ENCODE assay signal across 1 cellular context in genomic region chr5:96934695-96935555, GRCh38.
A peak's percentile ranks its signal among the peaks of the same experiment; 100 is the strongest.
TF ChIP-seq lines count a peak whose summit lies in the region.

No MANE protein-coding gene starts in this region.

TF ChIP-seq in HepG2, 621 proteins besides CTCF, POLR2A, EP300 and RAD21 (continued from another document and continues in another):
- TF ChIP-seq, protein P1, sequence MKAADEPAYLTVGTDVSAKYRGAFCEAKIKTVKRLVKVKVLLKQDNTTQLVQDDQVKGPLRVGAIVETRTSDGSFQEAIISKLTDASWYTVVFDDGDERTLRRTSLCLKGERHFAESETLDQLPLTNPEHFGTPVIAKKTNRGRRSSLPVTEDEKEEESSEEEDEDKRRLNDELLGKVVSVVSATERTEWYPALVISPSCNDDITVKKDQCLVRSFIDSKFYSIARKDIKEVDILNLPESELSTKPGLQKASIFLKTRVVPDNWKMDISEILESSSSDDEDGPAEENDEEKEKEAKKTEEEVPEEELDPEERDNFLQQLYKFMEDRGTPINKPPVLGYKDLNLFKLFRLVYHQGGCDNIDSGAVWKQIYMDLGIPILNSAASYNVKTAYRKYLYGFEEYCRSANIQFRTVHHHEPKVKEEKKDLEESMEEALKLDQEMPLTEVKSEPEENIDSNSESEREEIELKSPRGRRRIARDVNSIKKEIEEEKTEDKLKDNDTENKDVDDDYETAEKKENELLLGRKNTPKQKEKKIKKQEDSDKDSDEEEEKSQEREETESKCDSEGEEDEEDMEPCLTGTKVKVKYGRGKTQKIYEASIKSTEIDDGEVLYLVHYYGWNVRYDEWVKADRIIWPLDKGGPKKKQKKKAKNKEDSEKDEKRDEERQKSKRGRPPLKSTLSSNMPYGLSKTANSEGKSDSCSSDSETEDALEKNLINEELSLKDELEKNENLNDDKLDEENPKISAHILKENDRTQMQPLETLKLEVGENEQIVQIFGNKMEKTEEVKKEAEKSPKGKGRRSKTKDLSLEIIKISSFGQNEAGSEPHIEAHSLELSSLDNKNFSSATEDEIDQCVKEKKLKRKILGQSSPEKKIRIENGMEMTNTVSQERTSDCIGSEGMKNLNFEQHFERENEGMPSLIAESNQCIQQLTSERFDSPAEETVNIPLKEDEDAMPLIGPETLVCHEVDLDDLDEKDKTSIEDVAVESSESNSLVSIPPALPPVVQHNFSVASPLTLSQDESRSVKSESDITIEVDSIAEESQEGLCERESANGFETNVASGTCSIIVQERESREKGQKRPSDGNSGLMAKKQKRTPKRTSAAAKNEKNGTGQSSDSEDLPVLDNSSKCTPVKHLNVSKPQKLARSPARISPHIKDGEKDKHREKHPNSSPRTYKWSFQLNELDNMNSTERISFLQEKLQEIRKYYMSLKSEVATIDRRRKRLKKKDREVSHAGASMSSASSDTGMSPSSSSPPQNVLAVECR (CRISPR knock-in tag; IDR thresholded peaks at IDR 0.05; ENCODE audit: borderline replicate concordance): peak; percentile 79
- TF ChIP-seq EED (CRISPR knock-in tag; IDR thresholded peaks at IDR 0.05) (no peak), ZFP41 (CRISPR knock-in tag; IDR thresholded peaks at IDR 0.05; ENCODE audit: borderline replicate concordance) (peak; percentile 79; the same call in 1 of the 2 replicates), KDM6A (CRISPR knock-in tag; IDR thresholded peaks at IDR 0.05; ENCODE audit: low read depth) (0 out of 2 replicates have a peak, but pooled peaks have one; percentile 1), ARNTL (CRISPR knock-in tag; IDR thresholded peaks at IDR 0.05) (no peak), ZNF639 (CRISPR knock-in tag; conservative IDR thresholded peaks at IDR 0.05) (peak; percentile 69; the same call in 1 of the 2 replicates), ZMYM2 (CRISPR knock-in tag; IDR thresholded peaks at IDR 0.05) (peak; percentile 69), HIVEP1 (CRISPR knock-in tag; IDR thresholded peaks at IDR 0.05) (peak; percentile 49), SNAPC2 (CRISPR knock-in tag; IDR thresholded peaks at IDR 0.05) (0 out of 2 replicates have a peak, but pooled peaks have one; percentile 54), CAMTA2 (CRISPR knock-in tag; IDR thresholded peaks at IDR 0.05; ENCODE audit: borderline replicate concordance) (no peak), ARNT2 (CRISPR knock-in tag; IDR thresholded peaks at IDR 0.05; ENCODE audit: low read depth) (peak; percentile 20; the same call in 1 of the 2 replicates), ZNF17 (CRISPR knock-in tag; IDR thresholded peaks at IDR 0.05) (no peak), ZNF503 (CRISPR knock-in tag; IDR thresholded peaks at IDR 0.05) (peak; percentile 61), ZNF691 (CRISPR knock-in tag; IDR thresholded peaks at IDR 0.05; ENCODE audit: borderline replicate concordance, low read depth) (peak; percentile 80; the same call in 1 of the 2 replicates), ZNF557 (CRISPR knock-in tag; IDR thresholded peaks at IDR 0.05) (peak; percentile 57; the same call in 1 of the 2 replicates), IRF1 (CRISPR knock-in tag; IDR thresholded peaks at IDR 0.05; ENCODE audit: low read depth) (peak; percentile 84; the same call in 1 of the 2 replicates), BRCA1 (CRISPR knock-in tag; IDR thresholded peaks at IDR 0.05) (no peak; the same call in 1 of the 2 replicates), ZNF446 (CRISPR knock-in tag; IDR thresholded peaks at IDR 0.05) (no peak; the same call in 1 of the 2 replicates), ZNF724P (CRISPR knock-in tag; IDR thresholded peaks at IDR 0.05; ENCODE audit: borderline replicate concordance) (no peak), MIER3 (CRISPR knock-in tag; IDR thresholded peaks at IDR 0.05; ENCODE audit: borderline replicate concordance) (peak; percentile 54), TCF12 (IDR thresholded peaks at IDR 0.05) (no peak), TCF12 (CRISPR knock-in tag; IDR thresholded peaks at IDR 0.05) (no peak), NR2C2 (CRISPR knock-in tag; IDR thresholded peaks at IDR 0.05; ENCODE audit: borderline replicate concordance) (no peak), TAF1 (CRISPR knock-in tag; IDR thresholded peaks at IDR 0.05) (peak; percentile 77), ZNF709 (CRISPR knock-in tag; IDR thresholded peaks at IDR 0.05) (peak; percentile 80; the same call in 1 of the 2 replicates), REL (CRISPR knock-in tag; conservative IDR thresholded peaks at IDR 0.05) (peak; percentile 30; the same call in 1 of the 2 replicates), MTA1 (CRISPR knock-in tag; IDR thresholded peaks at IDR 0.05; ENCODE audit: borderline replicate concordance) (peak; percentile 89)
- TF ChIP-seq, protein P2, sequence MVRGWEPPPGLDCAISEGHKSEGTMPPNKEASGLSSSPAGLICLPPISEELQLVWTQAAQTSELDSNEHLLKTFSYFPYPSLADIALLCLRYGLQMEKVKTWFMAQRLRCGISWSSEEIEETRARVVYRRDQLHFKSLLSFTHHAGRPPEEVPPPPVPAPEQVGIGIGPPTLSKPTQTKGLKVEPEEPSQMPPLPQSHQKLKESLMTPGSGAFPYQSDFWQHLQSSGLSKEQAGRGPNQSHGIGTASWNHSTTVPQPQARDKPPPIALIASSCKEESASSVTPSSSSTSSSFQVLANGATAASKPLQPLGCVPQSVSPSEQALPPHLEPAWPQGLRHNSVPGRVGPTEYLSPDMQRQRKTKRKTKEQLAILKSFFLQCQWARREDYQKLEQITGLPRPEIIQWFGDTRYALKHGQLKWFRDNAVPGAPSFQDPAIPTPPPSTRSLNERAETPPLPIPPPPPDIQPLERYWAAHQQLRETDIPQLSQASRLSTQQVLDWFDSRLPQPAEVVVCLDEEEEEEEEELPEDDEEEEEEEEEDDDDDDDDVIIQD (CRISPR knock-in tag; IDR thresholded peaks at IDR 0.05; ENCODE audit: low read depth): no peak
- TF ChIP-seq, protein P3, sequence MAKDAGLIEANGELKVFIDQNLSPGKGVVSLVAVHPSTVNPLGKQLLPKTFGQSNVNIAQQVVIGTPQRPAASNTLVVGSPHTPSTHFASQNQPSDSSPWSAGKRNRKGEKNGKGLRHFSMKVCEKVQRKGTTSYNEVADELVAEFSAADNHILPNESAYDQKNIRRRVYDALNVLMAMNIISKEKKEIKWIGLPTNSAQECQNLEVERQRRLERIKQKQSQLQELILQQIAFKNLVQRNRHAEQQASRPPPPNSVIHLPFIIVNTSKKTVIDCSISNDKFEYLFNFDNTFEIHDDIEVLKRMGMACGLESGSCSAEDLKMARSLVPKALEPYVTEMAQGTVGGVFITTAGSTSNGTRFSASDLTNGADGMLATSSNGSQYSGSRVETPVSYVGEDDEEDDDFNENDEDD (CRISPR knock-in tag; IDR thresholded peaks at IDR 0.05; ENCODE audit: borderline replicate concordance): peak; percentile 61; the same call in 1 of the 2 replicates
- TF ChIP-seq, protein P4, sequence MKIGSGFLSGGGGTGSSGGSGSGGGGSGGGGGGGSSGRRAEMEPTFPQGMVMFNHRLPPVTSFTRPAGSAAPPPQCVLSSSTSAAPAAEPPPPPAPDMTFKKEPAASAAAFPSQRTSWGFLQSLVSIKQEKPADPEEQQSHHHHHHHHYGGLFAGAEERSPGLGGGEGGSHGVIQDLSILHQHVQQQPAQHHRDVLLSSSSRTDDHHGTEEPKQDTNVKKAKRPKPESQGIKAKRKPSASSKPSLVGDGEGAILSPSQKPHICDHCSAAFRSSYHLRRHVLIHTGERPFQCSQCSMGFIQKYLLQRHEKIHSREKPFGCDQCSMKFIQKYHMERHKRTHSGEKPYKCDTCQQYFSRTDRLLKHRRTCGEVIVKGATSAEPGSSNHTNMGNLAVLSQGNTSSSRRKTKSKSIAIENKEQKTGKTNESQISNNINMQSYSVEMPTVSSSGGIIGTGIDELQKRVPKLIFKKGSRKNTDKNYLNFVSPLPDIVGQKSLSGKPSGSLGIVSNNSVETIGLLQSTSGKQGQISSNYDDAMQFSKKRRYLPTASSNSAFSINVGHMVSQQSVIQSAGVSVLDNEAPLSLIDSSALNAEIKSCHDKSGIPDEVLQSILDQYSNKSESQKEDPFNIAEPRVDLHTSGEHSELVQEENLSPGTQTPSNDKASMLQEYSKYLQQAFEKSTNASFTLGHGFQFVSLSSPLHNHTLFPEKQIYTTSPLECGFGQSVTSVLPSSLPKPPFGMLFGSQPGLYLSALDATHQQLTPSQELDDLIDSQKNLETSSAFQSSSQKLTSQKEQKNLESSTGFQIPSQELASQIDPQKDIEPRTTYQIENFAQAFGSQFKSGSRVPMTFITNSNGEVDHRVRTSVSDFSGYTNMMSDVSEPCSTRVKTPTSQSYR (CRISPR knock-in tag; IDR thresholded peaks at IDR 0.05; ENCODE audit: borderline replicate concordance): peak; percentile 51; the same call in 1 of the 2 replicates
- TF ChIP-seq, protein P5, sequence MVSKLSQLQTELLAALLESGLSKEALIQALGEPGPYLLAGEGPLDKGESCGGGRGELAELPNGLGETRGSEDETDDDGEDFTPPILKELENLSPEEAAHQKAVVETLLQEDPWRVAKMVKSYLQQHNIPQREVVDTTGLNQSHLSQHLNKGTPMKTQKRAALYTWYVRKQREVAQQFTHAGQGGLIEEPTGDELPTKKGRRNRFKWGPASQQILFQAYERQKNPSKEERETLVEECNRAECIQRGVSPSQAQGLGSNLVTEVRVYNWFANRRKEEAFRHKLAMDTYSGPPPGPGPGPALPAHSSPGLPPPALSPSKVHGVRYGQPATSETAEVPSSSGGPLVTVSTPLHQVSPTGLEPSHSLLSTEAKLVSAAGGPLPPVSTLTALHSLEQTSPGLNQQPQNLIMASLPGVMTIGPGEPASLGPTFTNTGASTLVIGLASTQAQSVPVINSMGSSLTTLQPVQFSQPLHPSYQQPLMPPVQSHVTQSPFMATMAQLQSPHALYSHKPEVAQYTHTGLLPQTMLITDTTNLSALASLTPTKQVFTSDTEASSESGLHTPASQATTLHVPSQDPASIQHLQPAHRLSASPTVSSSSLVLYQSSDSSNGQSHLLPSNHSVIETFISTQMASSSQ (IDR thresholded peaks at IDR 0.05; ENCODE audit: low read depth): no peak
- TF ChIP-seq, protein P5 (CRISPR knock-in tag; IDR thresholded peaks at IDR 0.05; ENCODE audit: borderline replicate concordance): no peak; the same call in 1 of the 2 replicates
- TF ChIP-seq, protein P6, sequence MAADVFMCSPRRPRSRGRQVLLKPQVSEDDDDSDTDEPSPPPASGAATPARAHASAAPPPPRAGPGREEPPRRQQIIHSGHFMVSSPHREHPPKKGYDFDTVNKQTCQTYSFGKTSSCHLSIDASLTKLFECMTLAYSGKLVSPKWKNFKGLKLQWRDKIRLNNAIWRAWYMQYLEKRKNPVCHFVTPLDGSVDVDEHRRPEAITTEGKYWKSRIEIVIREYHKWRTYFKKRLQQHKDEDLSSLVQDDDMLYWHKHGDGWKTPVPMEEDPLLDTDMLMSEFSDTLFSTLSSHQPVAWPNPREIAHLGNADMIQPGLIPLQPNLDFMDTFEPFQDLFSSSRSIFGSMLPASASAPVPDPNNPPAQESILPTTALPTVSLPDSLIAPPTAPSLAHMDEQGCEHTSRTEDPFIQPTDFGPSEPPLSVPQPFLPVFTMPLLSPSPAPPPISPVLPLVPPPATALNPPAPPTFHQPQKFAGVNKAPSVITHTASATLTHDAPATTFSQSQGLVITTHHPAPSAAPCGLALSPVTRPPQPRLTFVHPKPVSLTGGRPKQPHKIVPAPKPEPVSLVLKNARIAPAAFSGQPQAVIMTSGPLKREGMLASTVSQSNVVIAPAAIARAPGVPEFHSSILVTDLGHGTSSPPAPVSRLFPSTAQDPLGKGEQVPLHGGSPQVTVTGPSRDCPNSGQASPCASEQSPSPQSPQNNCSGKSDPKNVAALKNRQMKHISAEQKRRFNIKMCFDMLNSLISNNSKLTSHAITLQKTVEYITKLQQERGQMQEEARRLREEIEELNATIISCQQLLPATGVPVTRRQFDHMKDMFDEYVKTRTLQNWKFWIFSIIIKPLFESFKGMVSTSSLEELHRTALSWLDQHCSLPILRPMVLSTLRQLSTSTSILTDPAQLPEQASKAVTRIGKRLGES (CRISPR knock-in tag; IDR thresholded peaks at IDR 0.05; ENCODE audit: borderline replicate concordance): peak; percentile 38; the same call in 1 of the 2 replicates
